ENCODE assay signal across 28 cellular contexts in the genomic region with DNA sequence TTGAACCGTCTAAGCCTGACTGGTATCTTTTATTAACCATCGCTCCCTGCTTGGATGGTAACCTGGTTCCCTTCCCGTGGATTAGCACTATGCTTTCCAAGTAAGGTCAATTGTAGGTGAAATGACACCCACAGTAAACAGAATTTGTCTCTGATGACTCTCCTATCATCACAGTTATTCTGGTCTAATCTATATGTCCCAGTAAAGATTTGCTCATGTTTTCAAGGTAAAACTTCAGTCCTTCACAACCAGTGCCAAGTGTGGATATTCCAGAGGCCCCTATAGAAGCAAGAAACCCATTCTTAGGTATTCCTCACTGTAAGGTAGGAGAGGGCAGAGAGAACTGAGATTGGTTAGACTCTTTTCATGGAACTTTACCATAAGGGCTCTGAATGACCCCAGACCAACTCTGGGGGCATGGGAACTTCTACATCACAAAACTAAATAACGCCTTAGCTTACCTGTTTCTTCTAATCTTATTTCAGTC. TPM values are rescaled to one million over a fixed set of nuclear protein-coding genes. Genes with fewer than 3 reads are reported as not detected.
DNase-seq lines count a peak whose midpoint lies in the region; ATAC-seq, FAIRE-seq and TF ChIP-seq lines count a peak whose summit lies in the region.
"Had no signal": no experiment of that assay in that cellular context is flagged by ENCODE, and none has a peak within 500 bp of the region (broad histone marks: within the 10 kb centered on the region; RNA-seq: fewer than 3 reads in every experiment).

No MANE protein-coding gene starts in this region.

- H3K27me3 Mint-ChIP-seq in GM23338 (ENCODE audit: insufficient read depth, low read depth, poor library complexity) (peaks cover 3% of the 10 kb centered on the region), neural progenitor cell (ENCODE audit: insufficient read depth, low read depth) (no peaks in the 10 kb centered on the region)
- H3K27me3 Mint-ChIP-seq: CD4-positive, alpha-beta T cell had no signal

- H3K36me3 ChIP-seq in GM23338 (ENCODE audit: insufficient read depth), result peaks cover 5% of the 10 kb centered on the region
- no peaks in the 10 kb centered on the region for H3K36me3 ChIP-seq in K562 (ENCODE audit: control insufficient read depth, insufficient read depth, low read length)
- no peaks in the 10 kb centered on the region for H3K36me3 ChIP-seq in hepatocyte (replicated peaks; ENCODE audit: insufficient read depth, low read depth)
- H3K36me3 ChIP-seq in neural progenitor cell, result peaks cover 8% of the 10 kb centered on the region

- H3K9me2 ChIP-seq in GM23338 (ENCODE audit: insufficient read depth) (peaks cover 5% of the 10 kb centered on the region; the same call in 1 of the 2 replicates), hepatocyte (replicated peaks; ENCODE audit: insufficient read depth) (no peaks in the 10 kb centered on the region)
- H3K9me2 ChIP-seq: SK-N-SH had no signal

- H3K9me1 ChIP-seq in K562 (ENCODE audit: control insufficient read depth, insufficient read depth, low read length), result no peaks in the 10 kb centered on the region

- no peak overlapping the region for H2AFZ ChIP-seq in GM23338
- H2AFZ ChIP-seq in K562 (ENCODE audit: low read depth, low read length), result no peak overlapping the region
- no peak overlapping the region for H2AFZ ChIP-seq in hepatocyte
- H2AFZ ChIP-seq in neural progenitor cell (replicated peaks), result no peak overlapping the region
- H2AFZ ChIP-seq: PC-9 had no signal

- no peaks in the 10 kb centered on the region; the same call in 1 of the 2 replicates for H3F3A ChIP-seq in GM23338 (replicated peaks; ENCODE audit: low read depth)
- H3F3A ChIP-seq in neural progenitor cell (ENCODE audit: low read depth), result peaks cover 49% of the 10 kb centered on the region

- no peak for TF ChIP-seq RAD21 in K562 (CRISPR knock-in tag; conservative IDR thresholded peaks at IDR 0.05 in 1 of 2, IDR thresholded peaks at IDR 0.05 in 1 of 2)

- POLR2A ChIA-PET in K562 (lab: Yijun Ruan, JAX), result interaction anchor here (2.7 kb wide), 1 partner anchor 10 kb away, joined by 13 read pairs; the partner anchor contains the start of gene HAUS4

- H3K4me3 Mint-ChIP-seq in GM23338 (no peak overlapping the region), neural progenitor cell (no peak overlapping the region)
- H3K4me3 Mint-ChIP-seq: CD4-positive, alpha-beta T cell had no signal

- no peak for DNase-seq in GM23338 (ENCODE audit: low spot score)
- DNase-seq in K562 (ENCODE audit: extremely low read depth in 1 of 4, low spot score in 3 of 4), result peak in 1 of 4 experiments; percentile 33
- no peak for DNase-seq in hepatocyte (ENCODE audit: low spot score)
- DNase-seq in neural progenitor cell (ENCODE audit: low spot score), result no peak
- no peak for DNase-seq in NCI-H446 (lab: John Stamatoyannopoulos, UW)
- DNase-seq in NCI-H226, result no peak
- DNase-seq in activated CD4-positive, CD25-positive, alpha-beta regulatory T cell (lab: John Stamatoyannopoulos, UW), result no peak
- no peak for DNase-seq in activated CD4-positive, CD25-positive, alpha-beta regulatory T cell treated with anti-CD3 and anti-CD28 coated beads, Interleukin-2, amount 50 U/mL, for 72 hours
- DNase-seq: AML-193; CD4-positive, alpha-beta T cell; DMS53; HCEC 1CT; MV-4-11; NCI-H1105 treated with DMSO at 0.1 percent for 48 hours; NCI-H146; NCI-H1930; NCI-H2107; NCI-H446 treated with DMSO at 0.1 percent for 48 hours; NCI-H526; PC-9; RPMI8226; SIG-M5; SK-N-SH; SW 1271 had no signal

- H3K36me3 Mint-ChIP-seq in GM23338 (ENCODE audit: low read depth) (peaks cover 28% of the 10 kb centered on the region), neural progenitor cell (peaks cover 15% of the 10 kb centered on the region)

- H3K4me2 ChIP-seq in GM23338 (no peak overlapping the region), K562 (ENCODE audit: insufficient read depth, low read length) (no peak overlapping the region), hepatocyte (no peak overlapping the region), neural progenitor cell (no peak overlapping the region)
- H3K4me2 ChIP-seq: BLaER1 treated with 17β-estradiol and CSF1 and Interleukin-3, amounts not matched to agents 10 nM and 100 nM; PC-9; SK-N-SH had no signal

- no peaks in the 10 kb centered on the region for H3K9me3 ChIP-seq in K562 (replicated peaks; ENCODE audit: control insufficient read depth, insufficient read depth, low read depth, low read length)
- no peaks in the 10 kb centered on the region for H3K9me3 ChIP-seq in hepatocyte (ENCODE audit: low read depth)
- H3K9me3 ChIP-seq in neural progenitor cell (ENCODE audit: low read depth), result no peaks in the 10 kb centered on the region
- H3K9me3 ChIP-seq: BLaER1 treated with 17β-estradiol and CSF1 and Interleukin-3, amounts not matched to agents 10 nM and 100 nM; SK-N-SH had no signal

- no peaks in the 10 kb centered on the region for H3K4me1 ChIP-seq in GM23338 (ENCODE audit: insufficient read depth)
- peaks cover 0 to 5% of the 10 kb centered on the region in 2 experiments; a peak in 2 of 5 replicates for H3K4me1 ChIP-seq in K562 (replicated peaks in 1 of 2; ENCODE audit: control insufficient read depth in 2 of 2, insufficient read depth in 2 of 2, low read length in 2 of 2)
- peaks cover 9% of the 10 kb centered on the region for H3K4me1 ChIP-seq in hepatocyte (ENCODE audit: insufficient read depth)
- H3K4me1 ChIP-seq in neural progenitor cell, result no peaks in the 10 kb centered on the region
- H3K4me1 ChIP-seq: BLaER1 treated with 17β-estradiol and CSF1 and Interleukin-3, amounts not matched to agents 10 nM and 100 nM had no signal

- no peak for TF ChIP-seq EP300 in K562 (IDR thresholded peaks at IDR 0.05; ENCODE audit: low read length)

- H3K27me3 ChIP-seq in GM23338 (ENCODE audit: insufficient read depth) (no peaks in the 10 kb centered on the region), K562 (ENCODE audit: control insufficient read depth in 2 of 2, insufficient read depth in 2 of 2, low read length in 2 of 2) (no peaks in the 10 kb centered on the region), hepatocyte (no peaks in the 10 kb centered on the region), neural progenitor cell (no peaks in the 10 kb centered on the region)
- H3K27me3 ChIP-seq: BLaER1 treated with 17β-estradiol and CSF1 and Interleukin-3, amounts not matched to agents 10 nM and 100 nM had no signal

- CTCF ChIA-PET in K562 (lab: Yijun Ruan, JAX; ENCODE audit: low intra/inter-chr PET ratio), result no interaction called here

- H3K79me2 ChIP-seq in GM23338 (replicated peaks; ENCODE audit: insufficient read depth) (no peaks in the 10 kb centered on the region), K562 (ENCODE audit: control insufficient read depth, insufficient read depth, low read length) (no peaks in the 10 kb centered on the region), hepatocyte (no peaks in the 10 kb centered on the region), neural progenitor cell (ENCODE audit: low read depth) (no peaks in the 10 kb centered on the region)

- H3K9ac ChIP-seq in K562 (ENCODE audit: insufficient read depth in 1 of 2, low read depth in 2 of 2, low read length in 2 of 2), result no peak overlapping the region; a peak in 1 of 4 replicates
- H3K9ac ChIP-seq in neural progenitor cell, result no peak overlapping the region
- H3K9ac ChIP-seq: BLaER1 treated with 17β-estradiol and CSF1 and Interleukin-3, amounts not matched to agents 10 nM and 100 nM; SK-N-SH had no signal

- H3K27ac ChIP-seq in GM23338 (ENCODE audit: low read depth), result peak overlapping the region; percentile 45; the same call in 1 of the 2 replicates
- no peak overlapping the region for H3K27ac ChIP-seq in K562 (ENCODE audit: extremely low read depth, low read depth, low read length)
- H3K27ac ChIP-seq in hepatocyte, result peak overlapping the region; percentile 71
- peak overlapping the region; percentile 18 for H3K27ac ChIP-seq in neural progenitor cell
- H3K27ac ChIP-seq: BLaER1 treated with 17β-estradiol and CSF1 and Interleukin-3, amounts not matched to agents 10 nM and 100 nM; HL-60; PC-9 had no signal

- 8% methylated on average over 4 of the region's 4 CpGs for WGBS in K562 (ENCODE audit: insufficient coverage, low coverage, missing lambda C conversion rate)
- 52% methylated on average over 4 of the region's 4 CpGs for WGBS in hepatocyte (ENCODE audit: low lambda C conversion rate, missing lambda C conversion rate)

- no peak for FAIRE-seq in K562 (lab: Jason Lieb, UNC)
- FAIRE-seq: G401.6, H1 had no signal

- ATAC-seq in GM23338 (no peak), K562 (no peak)

- intact Hi-C loops in K562 (cut with micrococcal nuclease), result no loop called here

- H3K4me1 Mint-ChIP-seq in GM23338 (no peaks in the 10 kb centered on the region), neural progenitor cell (no peaks in the 10 kb centered on the region)

- H4K20me1 ChIP-seq in GM23338 (replicated peaks; ENCODE audit: insufficient read depth) (no peaks in the 10 kb centered on the region), K562 (replicated peaks; ENCODE audit: control insufficient read depth, insufficient read depth, low read length) (no peaks in the 10 kb centered on the region), hepatocyte (ENCODE audit: insufficient read depth, poor library complexity, severe bottlenecking) (no peaks in the 10 kb centered on the region), neural progenitor cell (ENCODE audit: low read depth) (no peaks in the 10 kb centered on the region)
- H4K20me1 ChIP-seq: BLaER1 treated with 17β-estradiol and CSF1 and Interleukin-3, amounts not matched to agents 10 nM and 100 nM had no signal

- BruUV-seq in K562 (replicated peaks; lab: Mats Ljungman, UMichigan), result no TSS peak

- TF ChIP-seq POLR2A in K562 (conservative IDR thresholded peaks at IDR 0.05), result no peak

- no peaks in the 10 kb centered on the region; the same call in 2 of the 3 replicates for H3K9me3 Mint-ChIP-seq in GM23338
- peaks cover 2% of the 10 kb centered on the region for H3K9me3 Mint-ChIP-seq in neural progenitor cell
- H3K9me3 Mint-ChIP-seq: CD4-positive, alpha-beta T cell had no signal

- in situ Hi-C loops in K562 (cut with MboI), result no loop called here

- no peak for TF ChIP-seq CTCF in GM23338 (conservative IDR thresholded peaks at IDR 0.05; ENCODE audit: low read depth in 2 of 2)
- no peak for TF ChIP-seq CTCF in K562 (IDR thresholded peaks at IDR 0.05 in 2 of 3, conservative IDR thresholded peaks at IDR 0.05 in 1 of 3; ENCODE audit: insufficient read depth in 2 of 3, low read depth in 1 of 3, low read length in 3 of 3)
- TF ChIP-seq CTCF in hepatocyte (IDR thresholded peaks at IDR 0.05; ENCODE audit: poor library complexity), result no peak
- no peak for TF ChIP-seq CTCF in neural progenitor cell (IDR thresholded peaks at IDR 0.05)

- no peak overlapping the region for H3K4me3 ChIP-seq in GM23338
- no peak overlapping the region for H3K4me3 ChIP-seq in K562
- H3K4me3 ChIP-seq in hepatocyte, result no peak overlapping the region
- no peak overlapping the region for H3K4me3 ChIP-seq in neural progenitor cell
- H3K4me3 ChIP-seq: BLaER1 treated with 17β-estradiol and CSF1 and Interleukin-3, amounts not matched to agents 10 nM and 100 nM; PC-9 had no signal

- H3K27ac Mint-ChIP-seq in GM23338 (no peak overlapping the region), neural progenitor cell (peak overlapping the region; percentile 57)
- H3K27ac Mint-ChIP-seq: CD4-positive, alpha-beta T cell had no signal

RNA-seq across cellular contexts. Expression of gene HAUS4, which starts 9.9 kb away (rescaled TPM):
- total RNA-seq in GM23338 (2014; rRNA removed; shearing (Covaris generic)), result 60.4 and 85.3 TPM in 2 replicates
- 20.8 and 24.6 TPM in 2 replicates for polyA plus RNA-seq in GM23338 (2016; fragmentation: Nextera tagmentation; extraction: Ambion mirVana)
- total RNA-seq in K562 (2011; cell fraction: chromatin; rRNA removed; ENCODE audit: low replicate concordance), result 69.7 and 91.7 TPM in 2 replicates
- 49.2 and 58.2 TPM in 2 replicates for total RNA-seq in K562 (2011; cell fraction: nucleolus; rRNA removed)
- 65.3 and 66.7 TPM in 2 replicates for total RNA-seq in K562 (2011; cell fraction: nucleoplasm; rRNA removed)
- total RNA-seq in K562 (2014; rRNA removed), result 53.3 and 62.8 TPM in 2 replicates
- total RNA-seq in K562 (2014; rRNA removed; fragmentation: Illumina TruSeq; extraction: Trizol), result 59.2 and 62.3 TPM in 2 replicates
- total RNA-seq in K562 (2015; rRNA removed; fragmentation: Illumina TruSeq; extraction: Trizol), result 44.1 and 49.2 TPM in 2 replicates
- total RNA-seq in K562 (2021), result 47.4 and 49.3 TPM in 2 replicates
- polyA plus RNA-seq in K562 (2011; rRNA removed), result 80.3 and 85.4 TPM in 2 replicates
- 34.3 and 50.3 TPM in 2 replicates for polyA plus RNA-seq in K562 (2011; cell fraction: cytosol; rRNA removed)
- polyA plus RNA-seq in K562 (2011; cell fraction: nucleus; rRNA removed), result 60.6 and 85.4 TPM in 2 replicates
- 43.0 and 99.2 TPM in 2 replicates for polyA plus RNA-seq in K562 (2012)
- polyA plus RNA-seq in K562 (2014; fragmentation: Illumina TruSeq; extraction: Trizol), result 41.2 and 46.3 TPM in 2 replicates
- polyA plus RNA-seq in K562 (2014; fragmentation: Nextera tagmentation; extraction: Ambion mirVana), result 10 to 100 TPM; 12.5 to 13.0 TPM
- 71.8 and 71.9 TPM in 2 replicates for polyA plus RNA-seq in K562 (2014; rRNA removed)
- 76.9 and 94.5 TPM in 2 replicates for polyA minus RNA-seq in K562 (2011; rRNA and poly(A)+ RNA removed)
- 27.2 and 28.9 TPM in 2 replicates for polyA minus RNA-seq in K562 (2011; cell fraction: cytosol; rRNA and poly(A)+ RNA removed)
- polyA minus RNA-seq in K562 (2011; cell fraction: nucleus; rRNA and poly(A)+ RNA removed), result 28.1 and 36.3 TPM in 2 replicates
- 34.8 and 46.4 TPM in 2 replicates for total RNA-seq in hepatocyte
- polyA plus RNA-seq in hepatocyte, result 16.2 and 21.8 TPM in 2 replicates
- total RNA-seq in neural progenitor cell (ENCODE audit: low replicate concordance), result 93.3 and 103 TPM in 2 replicates

RNA-seq across cellular contexts. Expression of gene AJUBA, which starts 15.5 kb away (rescaled TPM):
- total RNA-seq in GM23338 (2014; rRNA removed; shearing (Covaris generic)), result 45.8 and 55.9 TPM in 2 replicates
- 11.8 and 12.5 TPM in 2 replicates for polyA plus RNA-seq in GM23338 (2016; fragmentation: Nextera tagmentation; extraction: Ambion mirVana)
- 12.8 and 18.9 TPM in 2 replicates for total RNA-seq in K562 (2011; cell fraction: chromatin; rRNA removed; ENCODE audit: low replicate concordance)
- 9.2 and 10.0 TPM in 2 replicates for total RNA-seq in K562 (2011; cell fraction: nucleolus; rRNA removed)
- 10.9 and 18.6 TPM in 2 replicates for total RNA-seq in K562 (2011; cell fraction: nucleoplasm; rRNA removed)
- 3.3 and 5.3 TPM in 2 replicates for total RNA-seq in K562 (2014; rRNA removed)
- 3.1 and 3.2 TPM in 2 replicates for total RNA-seq in K562 (2014; rRNA removed; fragmentation: Illumina TruSeq; extraction: Trizol)
- total RNA-seq in K562 (2015; rRNA removed; fragmentation: Illumina TruSeq; extraction: Trizol), result 1.5 and 1.8 TPM in 2 replicates
- 2.9 and 4.3 TPM in 2 replicates for total RNA-seq in K562 (2021)
- polyA plus RNA-seq in K562 (2011; rRNA removed), result 4.7 and 6.4 TPM in 2 replicates
- polyA plus RNA-seq in K562 (2011; cell fraction: cytosol; rRNA removed), result 3.5 and 5.2 TPM in 2 replicates
- polyA plus RNA-seq in K562 (2011; cell fraction: nucleus; rRNA removed), result 7.3 and 10.0 TPM in 2 replicates
- 3.0 and 13.8 TPM in 2 replicates for polyA plus RNA-seq in K562 (2012)
- polyA plus RNA-seq in K562 (2014; fragmentation: Illumina TruSeq; extraction: Trizol), result 2.3 and 2.8 TPM in 2 replicates
- 1 to 10 TPM in 1 of 2 experiments, under 1 TPM in 1; 0.73 to 1.6 TPM for polyA plus RNA-seq in K562 (2014; fragmentation: Nextera tagmentation; extraction: Ambion mirVana)
- 2.0 and 2.2 TPM in 2 replicates for polyA plus RNA-seq in K562 (2014; rRNA removed)
- polyA minus RNA-seq in K562 (2011; rRNA and poly(A)+ RNA removed), result 10.0 and 10.6 TPM in 2 replicates
- 3.7 and 4.5 TPM in 2 replicates for polyA minus RNA-seq in K562 (2011; cell fraction: cytosol; rRNA and poly(A)+ RNA removed)
- polyA minus RNA-seq in K562 (2011; cell fraction: nucleus; rRNA and poly(A)+ RNA removed), result 4.7 and 9.6 TPM in 2 replicates
- 75.1 and 80.8 TPM in 2 replicates for total RNA-seq in hepatocyte
- 36.2 and 43.2 TPM in 2 replicates for polyA plus RNA-seq in hepatocyte
- total RNA-seq in neural progenitor cell (ENCODE audit: low replicate concordance), result 99.6 and 147 TPM in 2 replicates

RNA-seq across cellular contexts. Expression of gene PRMT5, which starts 37.6 kb away (rescaled TPM):
- total RNA-seq in GM23338 (2014; rRNA removed; shearing (Covaris generic)), result 123 and 124 TPM in 2 replicates
- 68.8 and 74.5 TPM in 2 replicates for polyA plus RNA-seq in GM23338 (2016; fragmentation: Nextera tagmentation; extraction: Ambion mirVana)
- total RNA-seq in K562 (2011; cell fraction: chromatin; rRNA removed; ENCODE audit: low replicate concordance), result 278 and 432 TPM in 2 replicates
- 251 and 313 TPM in 2 replicates for total RNA-seq in K562 (2011; cell fraction: nucleolus; rRNA removed)
- total RNA-seq in K562 (2011; cell fraction: nucleoplasm; rRNA removed), result 210 and 241 TPM in 2 replicates
- total RNA-seq in K562 (2014; rRNA removed), result 123 and 171 TPM in 2 replicates
- total RNA-seq in K562 (2014; rRNA removed; fragmentation: Illumina TruSeq; extraction: Trizol), result 222 and 228 TPM in 2 replicates
- 245 and 276 TPM in 2 replicates for total RNA-seq in K562 (2015; rRNA removed; fragmentation: Illumina TruSeq; extraction: Trizol)
- total RNA-seq in K562 (2021), result 246 and 247 TPM in 2 replicates
- 409 and 552 TPM in 2 replicates for polyA plus RNA-seq in K562 (2011; rRNA removed)
- polyA plus RNA-seq in K562 (2011; cell fraction: cytosol; rRNA removed), result 792 and 841 TPM in 2 replicates
- polyA plus RNA-seq in K562 (2011; cell fraction: nucleus; rRNA removed), result 583 and 596 TPM in 2 replicates
- polyA plus RNA-seq in K562 (2012), result 146 and 359 TPM in 2 replicates
- polyA plus RNA-seq in K562 (2014; fragmentation: Illumina TruSeq; extraction: Trizol), result 270 and 321 TPM in 2 replicates
- 100 to 1,000 TPM; 114 to 155 TPM for polyA plus RNA-seq in K562 (2014; fragmentation: Nextera tagmentation; extraction: Ambion mirVana)
- 216 and 257 TPM in 2 replicates for polyA plus RNA-seq in K562 (2014; rRNA removed)
- polyA minus RNA-seq in K562 (2011; rRNA and poly(A)+ RNA removed), result 300 and 519 TPM in 2 replicates
- 206 and 309 TPM in 2 replicates for polyA minus RNA-seq in K562 (2011; cell fraction: cytosol; rRNA and poly(A)+ RNA removed)
- polyA minus RNA-seq in K562 (2011; cell fraction: nucleus; rRNA and poly(A)+ RNA removed), result 93.0 and 134 TPM in 2 replicates
- 38.9 and 52.2 TPM in 2 replicates for total RNA-seq in hepatocyte
- 54.1 and 72.3 TPM in 2 replicates for polyA plus RNA-seq in hepatocyte
- total RNA-seq in neural progenitor cell (ENCODE audit: low replicate concordance), result 54.6 and 97.6 TPM in 2 replicates

RNA-seq across cellular contexts. Expression of gene C14orf93, which starts 43.1 kb away (rescaled TPM):
- total RNA-seq in GM23338 (2014; rRNA removed; shearing (Covaris generic)), result 11.7 and 12.4 TPM in 2 replicates
- polyA plus RNA-seq in GM23338 (2016; fragmentation: Nextera tagmentation; extraction: Ambion mirVana), result 3.5 and 4.1 TPM in 2 replicates
- total RNA-seq in K562 (2011; cell fraction: chromatin; rRNA removed; ENCODE audit: low replicate concordance), result 17.1 and 22.1 TPM in 2 replicates
- total RNA-seq in K562 (2011; cell fraction: nucleolus; rRNA removed), result 11.1 and 12.5 TPM in 2 replicates
- 12.4 and 13.6 TPM in 2 replicates for total RNA-seq in K562 (2011; cell fraction: nucleoplasm; rRNA removed)
- 17.0 and 18.7 TPM in 2 replicates for total RNA-seq in K562 (2014; rRNA removed)
- 11.1 and 12.9 TPM in 2 replicates for total RNA-seq in K562 (2014; rRNA removed; fragmentation: Illumina TruSeq; extraction: Trizol)
- total RNA-seq in K562 (2015; rRNA removed; fragmentation: Illumina TruSeq; extraction: Trizol), result 11.8 and 14.8 TPM in 2 replicates
- 15.9 and 16.1 TPM in 2 replicates for total RNA-seq in K562 (2021)
- polyA plus RNA-seq in K562 (2011; rRNA removed), result 20.4 and 23.1 TPM in 2 replicates
- polyA plus RNA-seq in K562 (2011; cell fraction: cytosol; rRNA removed), result 24.5 and 29.4 TPM in 2 replicates
- 21.8 and 24.5 TPM in 2 replicates for polyA plus RNA-seq in K562 (2011; cell fraction: nucleus; rRNA removed)
- 11.8 and 23.7 TPM in 2 replicates for polyA plus RNA-seq in K562 (2012)
- polyA plus RNA-seq in K562 (2014; fragmentation: Illumina TruSeq; extraction: Trizol), result 22.0 and 26.3 TPM in 2 replicates
- 1 to 10 TPM; 2.2 to 3.0 TPM for polyA plus RNA-seq in K562 (2014; fragmentation: Nextera tagmentation; extraction: Ambion mirVana)
- polyA plus RNA-seq in K562 (2014; rRNA removed), result 22.4 and 24.3 TPM in 2 replicates
- polyA minus RNA-seq in K562 (2011; rRNA and poly(A)+ RNA removed), result 28.0 and 29.8 TPM in 2 replicates
- polyA minus RNA-seq in K562 (2011; cell fraction: cytosol; rRNA and poly(A)+ RNA removed), result 9.7 and 11.8 TPM in 2 replicates
- 5.3 and 7.0 TPM in 2 replicates for polyA minus RNA-seq in K562 (2011; cell fraction: nucleus; rRNA and poly(A)+ RNA removed)
- 7.8 and 8.8 TPM in 2 replicates for total RNA-seq in hepatocyte
- 5.7 and 6.5 TPM in 2 replicates for polyA plus RNA-seq in hepatocyte
- 8.2 and 11.0 TPM in 2 replicates for total RNA-seq in neural progenitor cell (ENCODE audit: low replicate concordance)

RNA-seq across cellular contexts. Expression of gene RBM23, which starts 47.9 kb away (rescaled TPM):
- total RNA-seq in GM23338 (2014; rRNA removed; shearing (Covaris generic)), result 52.8 and 1,081 TPM in 2 replicates
- polyA plus RNA-seq in GM23338 (2016; fragmentation: Nextera tagmentation; extraction: Ambion mirVana) (14.4 and 15.2 TPM in 2 replicates), K562 (2011; rRNA removed) (36.2 and 57.8 TPM in 2 replicates), K562 (2014; fragmentation: Illumina TruSeq; extraction: Trizol) (50.2 and 69.0 TPM in 2 replicates), K562 (2014; fragmentation: Nextera tagmentation; extraction: Ambion mirVana) (100 to 1,000 TPM in 1 of 2 experiments, 10 to 100 TPM in 1; 67.8 to 102 TPM), K562 (2014; rRNA removed) (47.1 and 50.4 TPM in 2 replicates), hepatocyte (72.9 and 74.1 TPM in 2 replicates)
- total RNA-seq in K562 (2011; cell fraction: chromatin; rRNA removed; ENCODE audit: low replicate concordance), result 87.2 and 129 TPM in 2 replicates
- 74.0 and 76.5 TPM in 2 replicates for total RNA-seq in K562 (2011; cell fraction: nucleolus; rRNA removed)
- total RNA-seq in K562 (2011; cell fraction: nucleoplasm; rRNA removed), result 81.6 and 84.0 TPM in 2 replicates
- total RNA-seq in K562 (2014; rRNA removed) (46.0 and 68.2 TPM in 2 replicates), K562 (2014; rRNA removed; fragmentation: Illumina TruSeq; extraction: Trizol) (48.9 and 53.2 TPM in 2 replicates), K562 (2015; rRNA removed; fragmentation: Illumina TruSeq; extraction: Trizol) (66.8 and 73.0 TPM in 2 replicates), K562 (2021) (56.0 and 58.5 TPM in 2 replicates), hepatocyte (236 and 749 TPM in 2 replicates), neural progenitor cell (ENCODE audit: low replicate concordance) (139 and 170 TPM in 2 replicates)
- 57.1 and 82.5 TPM in 2 replicates for polyA plus RNA-seq in K562 (2011; cell fraction: cytosol; rRNA removed)
- polyA plus RNA-seq in K562 (2011; cell fraction: nucleus; rRNA removed), result 68.8 and 78.6 TPM in 2 replicates
- polyA plus RNA-seq in K562 (2012), result 43.1 and 49.8 TPM in 2 replicates
- 65.1 and 89.3 TPM in 2 replicates for polyA minus RNA-seq in K562 (2011; rRNA and poly(A)+ RNA removed)
- 26.5 and 31.2 TPM in 2 replicates for polyA minus RNA-seq in K562 (2011; cell fraction: cytosol; rRNA and poly(A)+ RNA removed)
- polyA minus RNA-seq in K562 (2011; cell fraction: nucleus; rRNA and poly(A)+ RNA removed), result 24.9 and 39.5 TPM in 2 replicates
